In genomic region chr6:36657942-36658544, GRCh38 we compare ENCODE assay signal across 1 cellular context.
TF ChIP-seq lines count a peak whose summit lies in the region.

No MANE protein-coding gene starts in this region.

TF ChIP-seq in GM23338, 12 proteins besides CTCF, POLR2A, EP300 and RAD21 (continued from another document):
- TF ChIP-seq ZNF462 (CRISPR knock-in tag; IDR thresholded peaks at IDR 0.05) (no peak), EZH2phosphoT487 (IDR thresholded peaks at IDR 0.05; ENCODE audit: unreplicated experiment) (no peak), JUNB (IDR thresholded peaks at IDR 0.05; ENCODE audit: unreplicated experiment) (no peak), ZNF114 (CRISPR knock-in tag; IDR thresholded peaks at IDR 0.05) (no peak), POLR2AphosphoS5 (IDR thresholded peaks at IDR 0.05; ENCODE audit: low read depth) (no peak), ZNF331 (CRISPR knock-in tag; IDR thresholded peaks at IDR 0.05; ENCODE audit: low read depth) (no peak), REST (IDR thresholded peaks at IDR 0.05; ENCODE audit: unreplicated experiment) (no peak), STAT1 (IDR thresholded peaks at IDR 0.05; ENCODE audit: unreplicated experiment) (no peak), EZH2 (IDR thresholded peaks at IDR 0.05; ENCODE audit: low read depth, unreplicated experiment) (no peak), CREB1 (CRISPR knock-in tag; IDR thresholded peaks at IDR 0.05; ENCODE audit: low read depth) (no peak), NANOG (IDR thresholded peaks at IDR 0.05; ENCODE audit: borderline replicate concordance) (no peak)
